In genomic region chr2:76688732-76689131, GRCh38 we compare ENCODE assay signal across 8 cellular contexts.
"Had no signal": no experiment of that assay in that cellular context is flagged by ENCODE, and none has a peak within 500 bp of the region (broad histone marks: within the 10 kb centered on the region; RNA-seq: fewer than 3 reads in every experiment).

No MANE protein-coding gene starts in this region.

- H3K36me3 ChIP-seq: HAP-1 had no signal

- H2AFZ ChIP-seq: GM23248 had no signal

- H3K4me1 ChIP-seq: HAP-1 had no signal

- DNase-seq: GM23248, HFFc6, IMR-90, KG1 had no signal

- H3K4me3 ChIP-seq: GM23248, HAP-1, K562 had no signal

- H3K4me3 Mint-ChIP-seq: HFFc6 had no signal

- H3K27ac Mint-ChIP-seq: HFFc6 had no signal

- H3K27ac ChIP-seq: GM23248, HL-60 had no signal

- ATAC-seq: HCT116, K562 had no signal
